In genomic region chr18:53864758-53865157, GRCh38 we compare ENCODE assay signal across 18 cellular contexts.
DNase-seq lines count a peak whose midpoint lies in the region; ATAC-seq and TF ChIP-seq lines count a peak whose summit lies in the region.
"Had no signal": no experiment of that assay in that cellular context is flagged by ENCODE, and none has a peak within 500 bp of the region (broad histone marks: within the 10 kb centered on the region; RNA-seq: fewer than 3 reads in every experiment).

No MANE protein-coding gene starts in this region.

- no peaks in the 10 kb centered on the region for H3K79me2 ChIP-seq in neural cell (replicated peaks; ENCODE audit: insufficient read depth, low read length)

- TF ChIP-seq CTCF in cardiac fibroblast (IDR thresholded peaks at IDR 0.05; ENCODE audit: low read depth, low read length) (no peak), neural cell (IDR thresholded peaks at IDR 0.05; ENCODE audit: poor library complexity, severe bottlenecking) (peak; percentile 70)

- H3K4me3 ChIP-seq in cardiac fibroblast (replicated peaks in 1 of 2; ENCODE audit: low read depth in 2 of 2, low read length in 2 of 2), result no peak overlapping the region
- H3K4me3 ChIP-seq in neural cell (ENCODE audit: low read length), result no peak overlapping the region

- H3K9me3 Mint-ChIP-seq in activated naive CD8-positive, alpha-beta T cell treated with anti-CD3 and anti-CD28 coated beads for 36 hours, result no peaks in the 10 kb centered on the region
- H3K9me3 Mint-ChIP-seq: nephron; stimulated activated naive CD8-positive, alpha-beta T cell treated with anti-CD3 and anti-CD28 coated beads, Interleukin-15, amount 100 ng/mL, for 72 hours had no signal

- H3K4me1 Mint-ChIP-seq in activated naive CD8-positive, alpha-beta T cell treated with anti-CD3 and anti-CD28 coated beads for 36 hours, result no peaks in the 10 kb centered on the region
- H3K4me1 Mint-ChIP-seq: memory B cell; nephron; stimulated activated naive CD8-positive, alpha-beta T cell treated with anti-CD3 and anti-CD28 coated beads, Interleukin-15, amount 100 ng/mL, for 72 hours had no signal

- peak overlapping the region; percentile 6 for H3K4me2 ChIP-seq in neural cell (ENCODE audit: low read length)

- peak; percentile 74 for TF ChIP-seq RAD21 in neural cell (conservative IDR thresholded peaks at IDR 0.05)

- H3K4me3 Mint-ChIP-seq in activated naive CD8-positive, alpha-beta T cell treated with anti-CD3 and anti-CD28 coated beads for 36 hours, result no peak overlapping the region
- H3K4me3 Mint-ChIP-seq: activated CD8-positive, alpha-beta T cell treated with anti-CD3 and anti-CD28 coated beads, Interleukin-2, amount 10 ng/mL, durations not matched to agents 7 days and 5 days; activated T-cell treated with anti-CD3 and anti-CD28 coated beads, Interleukin-2, amount 50 U/mL, for 72 hours; memory B cell; nephron; stimulated activated naive CD8-positive, alpha-beta T cell treated with anti-CD3 and anti-CD28 coated beads, Interleukin-15, amount 100 ng/mL, for 72 hours had no signal

- no peaks in the 10 kb centered on the region for H3K9me3 ChIP-seq in neural cell (ENCODE audit: low read length)

- no peaks in the 10 kb centered on the region for H4K20me1 ChIP-seq in neural cell (ENCODE audit: insufficient read depth)

- ATAC-seq in GM18511 (IDR thresholded peaks at IDR 0.05; ENCODE audit: unreplicated experiment), result no peak
- ATAC-seq: activated CD8-positive, alpha-beta T cell treated with anti-CD3 and anti-CD28 coated beads, Interleukin-2, amount 10 ng/mL, durations not matched to agents 7 days and 5 days; activated T-cell treated with anti-CD3 and anti-CD28 coated beads, Interleukin-2, amount 50 U/mL, for 72 hours; stimulated activated naive CD8-positive, alpha-beta T cell treated with anti-CD3 and anti-CD28 coated beads, Interleukin-15, amount 100 ng/mL, for 72 hours had no signal

- no peak overlapping the region for H3K9ac ChIP-seq in neural cell (ENCODE audit: low read length)

- H3K27ac Mint-ChIP-seq in activated naive CD8-positive, alpha-beta T cell treated with anti-CD3 and anti-CD28 coated beads for 36 hours, result no peak overlapping the region
- H3K27ac Mint-ChIP-seq: activated CD8-positive, alpha-beta T cell treated with anti-CD3 and anti-CD28 coated beads, Interleukin-2, amount 10 ng/mL, durations not matched to agents 7 days and 5 days; activated T-cell treated with anti-CD3 and anti-CD28 coated beads, Interleukin-2, amount 50 U/mL, for 72 hours; memory B cell; nephron; stimulated activated naive CD8-positive, alpha-beta T cell treated with anti-CD3 and anti-CD28 coated beads, Interleukin-15, amount 100 ng/mL, for 72 hours had no signal

- H3K27ac ChIP-seq in neural cell (ENCODE audit: low read length), result no peak overlapping the region
- H3K27ac ChIP-seq: WERI-Rb-1 had no signal

- H3K36me3 Mint-ChIP-seq in activated naive CD8-positive, alpha-beta T cell treated with anti-CD3 and anti-CD28 coated beads for 36 hours, result no peaks in the 10 kb centered on the region
- H3K36me3 Mint-ChIP-seq: memory B cell had no signal

- DNase-seq in NCI-H2081 (lab: John Stamatoyannopoulos, UW) (peak; percentile 2), NCI-H2081 treated with DMSO at 0.1 percent for 48 hours (lab: John Stamatoyannopoulos, UW) (no peak), M059J (ENCODE audit: low read depth) (peak; percentile 3), cardiac fibroblast (ENCODE audit: low read depth in 2 of 2) (peak; percentile 1 to 8), retina (no peak)
- DNase-seq in activated naive CD8-positive, alpha-beta T cell treated with anti-CD3 and anti-CD28 coated beads for 36 hours, result no peak
- DNase-seq: activated CD8-positive, alpha-beta T cell treated with anti-CD3 and anti-CD28 coated beads, Interleukin-2, amount 10 ng/mL, durations not matched to agents 7 days and 5 days; activated T-cell treated with anti-CD3 and anti-CD28 coated beads, Interleukin-2, amount 50 U/mL, for 72 hours; Kasumi-1; NCI-H2029; NCI-H82; stimulated activated naive CD8-positive, alpha-beta T cell treated with anti-CD3 and anti-CD28 coated beads, Interleukin-15, amount 100 ng/mL, for 72 hours; T-helper 1 cell; WERI-Rb-1 had no signal

- H3K9me2 ChIP-seq in neural cell (ENCODE audit: insufficient read depth, low read length), result no peaks in the 10 kb centered on the region

- no peaks in the 10 kb centered on the region for H3K36me3 ChIP-seq in neural cell (ENCODE audit: insufficient read depth, low read length)
- H3K36me3 ChIP-seq: WERI-Rb-1 had no signal

- no peaks in the 10 kb centered on the region for H3K27me3 Mint-ChIP-seq in activated naive CD8-positive, alpha-beta T cell treated with anti-CD3 and anti-CD28 coated beads for 36 hours
- H3K27me3 Mint-ChIP-seq: memory B cell; stimulated activated naive CD8-positive, alpha-beta T cell treated with anti-CD3 and anti-CD28 coated beads, Interleukin-15, amount 100 ng/mL, for 72 hours had no signal

- no peaks in the 10 kb centered on the region for H3K27me3 ChIP-seq in neural cell (ENCODE audit: insufficient read depth, low read depth, low read length)

- no peaks in the 10 kb centered on the region for H3F3A ChIP-seq in neural cell (ENCODE audit: insufficient read depth, low read length, poor library complexity, severe bottlenecking)

- peak; percentile 46 for TF ChIP-seq EP300 in neural cell (conservative IDR thresholded peaks at IDR 0.05; ENCODE audit: poor library complexity, severe bottlenecking)

- no peak overlapping the region for H2AFZ ChIP-seq in neural cell (ENCODE audit: low read depth, low read length)

TF ChIP-seq in neural cell, 6 proteins besides CTCF, POLR2A, EP300 and RAD21:
- TF ChIP-seq SMC3 (conservative IDR thresholded peaks at IDR 0.05; ENCODE audit: poor library complexity) (peak; percentile 63), MXI1 (conservative IDR thresholded peaks at IDR 0.05; ENCODE audit: poor library complexity, severe bottlenecking) (no peak), TAF1 (IDR thresholded peaks at IDR 0.05; ENCODE audit: low read depth) (no peak), POLR2AphosphoS5 (IDR thresholded peaks at IDR 0.05) (peak; percentile 35)

Comparison
In these comparisons a context has a peak if more than half of its experiments do, and no peak if none do; other contexts are left out.
1. DNase-seq: peak in NCI-H2081 (2 of 2), M059J (single experiment) and cardiac fibroblast (2 of 2); none in NCI-H2081 treated with DMSO at 0.1 percent for 48 hours (single experiment), activated naive CD8-positive, alpha-beta T cell treated with anti-CD3 and anti-CD28 coated beads for 36 hours (single experiment) and retina (single experiment).